ENCODE assay signal across 1 cellular context in genomic region chr22:24432059-24432853, GRCh38.
A peak's percentile ranks its signal among the peaks of the same experiment; 100 is the strongest.
TF ChIP-seq lines count a peak whose summit lies in the region.

No MANE protein-coding gene starts in this region.

TF ChIP-seq in GM12878, 131 proteins besides CTCF, POLR2A, EP300 and RAD21 (continued from another document):
- TF ChIP-seq USF2 (IDR thresholded peaks at IDR 0.05; ENCODE audit: borderline replicate concordance, low read depth, low read length) = no peak
- 0 out of 2 replicates have a peak, but pooled peaks have one; percentile 14 for TF ChIP-seq LARP7 (IDR thresholded peaks at IDR 0.05)
- TF ChIP-seq IKZF1 (conservative IDR thresholded peaks at IDR 0.05) = peak; percentile 43; the same call in 1 of the 2 replicates
- TF ChIP-seq POLR2AphosphoS5 (IDR thresholded peaks at IDR 0.05; ENCODE audit: low read length) = no peak
- TF ChIP-seq RFX5 (IDR thresholded peaks at IDR 0.05; ENCODE audit: low read depth, low read length) = 0 out of 2 replicates have a peak, but pooled peaks have one; percentile 19
- TF ChIP-seq MTA2 (IDR thresholded peaks at IDR 0.05; ENCODE audit: low read depth) = no peak
